ENCODE assay signal across 8 cellular contexts in genomic region chr15:39919740-39920509, GRCh38. TPM values are rescaled to one million over a fixed set of nuclear protein-coding genes. Genes with fewer than 3 reads are reported as not detected.
DNase-seq lines count a peak whose midpoint lies in the region; ATAC-seq and TF ChIP-seq lines count a peak whose summit lies in the region.

GPR176 (minus strand) TSS chr15:39920266; CDS start chr15:39920026, 240 bp downstream.

- no peaks in the 10 kb centered on the region for H4K20me1 ChIP-seq in SU-DHL-6 (ENCODE audit: low read depth, low read length)

- in situ Hi-C loops in astrocyte of the spinal cord (cut with HindIII; ENCODE audit: low sequenced_read_pairs) = no loop called here

- H2AFZ ChIP-seq in SU-DHL-6 (ENCODE audit: low read depth, low read length, severe bottlenecking) = peak within 1 kb of the TSS; percentile 67

- TF ChIP-seq CTCF in GM10248 (IDR thresholded peaks at IDR 0.05; ENCODE audit: control extremely low read depth, extremely low read depth, low read depth, missing control alignments) (no peak), SU-DHL-6 (IDR thresholded peaks at IDR 0.05; ENCODE audit: insufficient read depth, low read length, poor library complexity, severe bottlenecking) (no peak), astrocyte of the spinal cord (IDR thresholded peaks at IDR 0.05; ENCODE audit: low read depth, low read length) (peak; percentile 14)

- DNase-seq in GM10248 (ENCODE audit: extremely low spot score) = peak; percentile 36
- peak; percentile 88 for DNase-seq in astrocyte of the spinal cord (ENCODE audit: low read depth, low spot score)
- peak; percentile 53 for DNase-seq in left ventricle myocardium superior
- peak; percentile 83 for DNase-seq in posterior vena cava (ENCODE audit: low spot score)
- no peak for DNase-seq in NCI-H2029 treated with DMSO at 0.1 percent for 48 hours (lab: John Stamatoyannopoulos, UW)

- no peaks in the 10 kb centered on the region for H3K9me2 ChIP-seq in SU-DHL-6 (replicated peaks; ENCODE audit: insufficient read depth, low read length)

- ATAC-seq in HG03045 (IDR thresholded peaks at IDR 0.05; ENCODE audit: unreplicated experiment) = peak; percentile 17
- ATAC-seq in left ventricle myocardium superior = peak; percentile 70
- no peak for ATAC-seq in HG03469 (IDR thresholded peaks at IDR 0.05; ENCODE audit: unreplicated experiment)

- CTCF ChIA-PET in GM10248 (lab: Yijun Ruan, JAX) = interaction anchor here (1.1 kb wide), 1 partner anchor 71 kb away, joined by 3 read pairs; no protein-coding TSS in a partner anchor

- POLR2A ChIA-PET in GM10248 (lab: Yijun Ruan, JAX) = interaction anchor here (0.6 kb wide), 1 partner anchor 62 kb away, joined by 4 read pairs; no protein-coding TSS in a partner anchor

- H3K36me3 ChIP-seq in SU-DHL-6 (ENCODE audit: low read length) = no peaks in the 10 kb centered on the region

- no peaks in the 10 kb centered on the region for H3K9me3 ChIP-seq in SU-DHL-6 (ENCODE audit: insufficient read depth, low read length)

- H3F3A ChIP-seq in SU-DHL-6 (ENCODE audit: insufficient read depth) = no peaks in the 10 kb centered on the region

- H3K4me2 ChIP-seq in SU-DHL-6 (ENCODE audit: low read depth, low read length, poor library complexity, severe bottlenecking) = peak within 1 kb of the TSS; percentile 33

- H3K27me3 ChIP-seq in SU-DHL-6 (ENCODE audit: low read length) = no peaks in the 10 kb centered on the region

- no peak within 1 kb of the TSS for H3K4me3 ChIP-seq in SU-DHL-6 (ENCODE audit: insufficient read depth, low read length, poor library complexity, severe bottlenecking)
- peak within 1 kb of the TSS; percentile 64 for H3K4me3 ChIP-seq in astrocyte of the spinal cord (ENCODE audit: low read depth, low read length)

- intact Hi-C loops in left ventricle myocardium superior (cut with micrococcal nuclease) = no loop called here
- intact Hi-C loops in posterior vena cava (cut with DNase I) = loop anchor here in 1 of 2 donors (10.0 kb wide), 1 partner anchor 125 kb away; no protein-coding TSS in a partner anchor

- H3K9ac ChIP-seq in SU-DHL-6 (ENCODE audit: low read length) = no peak within 1 kb of the TSS

- H3K27ac ChIP-seq in SU-DHL-6 (ENCODE audit: low read depth, low read length) = no peak within 1 kb of the TSS

- H3K79me2 ChIP-seq in SU-DHL-6 (ENCODE audit: insufficient read depth, low read length) = no peaks in the 10 kb centered on the region

RNA-seq across cellular contexts. Expression of gene GPR176, which starts in this region (rescaled TPM):
- total RNA-seq in left ventricle myocardium superior (1.5 TPM), posterior vena cava (10 to 100 TPM; 11.0 to 24.2 TPM)
